27 cellular contexts compared by ENCODE assay signal in genomic region chr15:57668074-57668473, GRCh38. TPM values are rescaled to one million over a fixed set of nuclear protein-coding genes. Genes with fewer than 3 reads are reported as not detected.
A peak's percentile ranks its signal among the peaks of the same experiment; 100 is the strongest.
DNase-seq lines count a peak whose midpoint lies in the region; ATAC-seq and TF ChIP-seq lines count a peak whose summit lies in the region.
"Had no signal": no experiment of that assay in that cellular context is flagged by ENCODE, and none has a peak within 500 bp of the region (broad histone marks: within the 10 kb centered on the region; RNA-seq: fewer than 3 reads in every experiment).

No MANE protein-coding gene starts in this region.

- H3K4me1 ChIP-seq in Caco-2 (peaks cover 18% of the 10 kb centered on the region), RWPE2 (ENCODE audit: insufficient read depth, poor library complexity, severe bottlenecking) (peaks cover 22% of the 10 kb centered on the region), gastroesophageal sphincter (peaks cover 0 to 24% (median 6%) of the 10 kb centered on the region in 3 donors), smooth muscle cell (ENCODE audit: low read depth) (peaks cover 7% of the 10 kb centered on the region)
- H3K4me1 ChIP-seq: BLaER1 treated with 17β-estradiol and CSF1 and Interleukin-3, amounts not matched to agents 10 nM and 100 nM; neural progenitor cell; testis; uterus had no signal

- no peaks in the 10 kb centered on the region for H4K20me1 ChIP-seq in smooth muscle cell (ENCODE audit: low read depth)
- H4K20me1 ChIP-seq: BLaER1 treated with 17β-estradiol and CSF1 and Interleukin-3, amounts not matched to agents 10 nM and 100 nM had no signal

- no peak for TF ChIP-seq POLR2A in gastroesophageal sphincter (IDR thresholded peaks at IDR 0.05)

- no peaks in the 10 kb centered on the region for H3K9me3 Mint-ChIP-seq in Caco-2 (ENCODE audit: unreplicated experiment)
- no peaks in the 10 kb centered on the region for H3K9me3 Mint-ChIP-seq in stimulated activated memory B cell treated with anti-CD40 and anti-IgM and Interleukin-4, amounts not matched to agents 10 μg/mL and 1 μg/mL and 100 μg/mL, for 72 hours
- H3K9me3 Mint-ChIP-seq: activated T-cell treated with anti-CD3 and anti-CD28 coated beads, Interleukin-2, amount 50 U/mL, for 72 hours; neural progenitor cell; T-cell had no signal

- H3K9ac ChIP-seq in smooth muscle cell (ENCODE audit: low read depth): no peak overlapping the region
- H3K9ac ChIP-seq: BLaER1 treated with 17β-estradiol and CSF1 and Interleukin-3, amounts not matched to agents 10 nM and 100 nM; neural progenitor cell had no signal

- intact Hi-C loops in Caco-2 (cut with micrococcal nuclease; ENCODE audit: unreplicated experiment): loop anchor here (10.0 kb wide), 1 partner anchor 397 kb away; the partner anchor contains the start of gene ALDH1A2

- H3F3A ChIP-seq in smooth muscle cell (ENCODE audit: low read depth): no peaks in the 10 kb centered on the region

- no peaks in the 10 kb centered on the region for H3K27me3 Mint-ChIP-seq in Caco-2 (ENCODE audit: insufficient read depth, unreplicated experiment)
- H3K27me3 Mint-ChIP-seq in stimulated activated memory B cell treated with anti-CD40 and anti-IgM and Interleukin-4, amounts not matched to agents 10 μg/mL and 1 μg/mL and 100 μg/mL, for 72 hours: peaks cover 26% of the 10 kb centered on the region

- no peak for TF ChIP-seq EP300 in gastroesophageal sphincter (IDR thresholded peaks at IDR 0.05)

- peak overlapping the region; percentile 0 for H2AFZ ChIP-seq in smooth muscle cell (ENCODE audit: low read depth)

- peaks cover 7% of the 10 kb centered on the region for H3K4me1 Mint-ChIP-seq in Caco-2 (ENCODE audit: low read depth, unreplicated experiment)
- no peaks in the 10 kb centered on the region for H3K4me1 Mint-ChIP-seq in stimulated activated memory B cell treated with anti-CD40 and anti-IgM and Interleukin-4, amounts not matched to agents 10 μg/mL and 1 μg/mL and 100 μg/mL, for 72 hours
- H3K4me1 Mint-ChIP-seq: T-cell had no signal

- no TSS peak for BruUV-seq in Caco-2 (replicated peaks; lab: Mats Ljungman, UMichigan)

- TF ChIP-seq CTCF in Caco-2 (IDR thresholded peaks at IDR 0.05; ENCODE audit: insufficient read depth in 1 of 2, low read depth in 1 of 2, low read length in 1 of 2, severe bottlenecking in 1 of 2, unreplicated experiment in 1 of 2) (no peak), RWPE2 (IDR thresholded peaks at IDR 0.05; ENCODE audit: poor library complexity, severe bottlenecking) (no peak), gastroesophageal sphincter (IDR thresholded peaks at IDR 0.05) (no peak), smooth muscle cell (IDR thresholded peaks at IDR 0.05; ENCODE audit: borderline replicate concordance, insufficient read depth, poor library complexity, severe bottlenecking) (no peak)

- H3K4me3 Mint-ChIP-seq in Caco-2 (ENCODE audit: unreplicated experiment): peak overlapping the region; percentile 41
- H3K4me3 Mint-ChIP-seq in stimulated activated memory B cell treated with anti-CD40 and anti-IgM and Interleukin-4, amounts not matched to agents 10 μg/mL and 1 μg/mL and 100 μg/mL, for 72 hours: no peak overlapping the region
- H3K4me3 Mint-ChIP-seq: activated T-cell treated with anti-CD3 and anti-CD28 coated beads, Interleukin-2, amount 50 U/mL, for 72 hours; neural progenitor cell; T-cell had no signal

- ATAC-seq in RWPE2 (ENCODE audit: low read depth) (no peak), gastroesophageal sphincter (no peak)
- no peak for ATAC-seq in stimulated activated memory B cell treated with anti-CD40 and anti-IgM and Interleukin-4, amounts not matched to agents 10 μg/mL and 1 μg/mL and 100 μg/mL, for 72 hours
- ATAC-seq: activated T-cell treated with anti-CD3 and anti-CD28 coated beads, Interleukin-2, amount 50 U/mL, for 72 hours; stimulated activated naive CD8-positive, alpha-beta T cell treated with anti-CD3 and anti-CD28 coated beads, Interleukin-15, Interleukin-2, amounts not matched to agents 100 U/mL and 50 U/mL, for 24 hours; T-cell had no signal

- H3K36me3 ChIP-seq in Caco-2 (ENCODE audit: control insufficient read depth, insufficient read depth, low read length) (no peaks in the 10 kb centered on the region), RWPE2 (ENCODE audit: low read depth) (peaks cover 7% of the 10 kb centered on the region), gastroesophageal sphincter (peaks cover 0 to 4% of the 10 kb centered on the region in 2 donors), smooth muscle cell (ENCODE audit: low read depth) (no peaks in the 10 kb centered on the region)
- H3K36me3 ChIP-seq: BLaER1 treated with 17β-estradiol and CSF1 and Interleukin-3, amounts not matched to agents 10 nM and 100 nM; neural progenitor cell; SJSA1; uterus had no signal

- no peak for DNase-seq in Caco-2
- no peak for DNase-seq in RWPE2 (ENCODE audit: low spot score)
- DNase-seq in smooth muscle cell (lab: John Stamatoyannopoulos, UW; ENCODE audit: unreplicated experiment): no peak
- no peak for DNase-seq in cerebellum (ENCODE audit: low spot score)
- DNase-seq in Ammon's horn (ENCODE audit: low spot score): no peak
- DNase-seq: activated CD4-positive, alpha-beta T cell treated with anti-CD3 and anti-CD28 coated beads, Interleukin-2, amount 50 U/mL, for 4 hours; activated naive CD4-positive, alpha-beta T cell; activated T-cell treated with anti-CD3 and anti-CD28 coated beads, Interleukin-2, amount 50 U/mL, for 72 hours; central memory CD4-positive, alpha-beta T cell; COR-L47; NCI-H1048; NCI-H1694; NCI-H2171; NCI-H82; posterior cingulate gyrus; right cardiac atrium; stimulated activated CD4-positive, alpha-beta T cell treated with anti-CD3 and anti-CD28 coated beads, Interleukin-1b, Interleukin-23, amount 100 ng/mL, for 48 hours; stimulated activated naive CD8-positive, alpha-beta T cell treated with anti-CD3 and anti-CD28 coated beads, Interleukin-15, Interleukin-2, amounts not matched to agents 100 U/mL and 50 U/mL, for 24 hours; T-cell; testis; uterus had no signal

- CTCF ChIA-PET in Caco-2 (lab: Charles Lee): interaction anchor here (0.8 kb wide), 1 partner anchor 198 kb away, joined by 3 read pairs; no protein-coding TSS in a partner anchor

- H3K9me3 ChIP-seq in Caco-2 (no peaks in the 10 kb centered on the region), RWPE2 (ENCODE audit: severe bottlenecking) (peaks cover 4% of the 10 kb centered on the region), gastroesophageal sphincter (no peaks in the 10 kb centered on the region), smooth muscle cell (replicated peaks; ENCODE audit: low read depth) (no peaks in the 10 kb centered on the region)
- H3K9me3 ChIP-seq: BLaER1 treated with 17β-estradiol and CSF1 and Interleukin-3, amounts not matched to agents 10 nM and 100 nM; SJSA1; testis; uterus had no signal

- H3K4me3 ChIP-seq in Caco-2 (ENCODE audit: low read depth, low read length) (no peak overlapping the region), RWPE2 (ENCODE audit: severe bottlenecking) (no peak overlapping the region), gastroesophageal sphincter (no peak overlapping the region), smooth muscle cell (no peak overlapping the region)
- H3K4me3 ChIP-seq: BLaER1 treated with 17β-estradiol and CSF1 and Interleukin-3, amounts not matched to agents 10 nM and 100 nM; K562; neural progenitor cell; SJSA1; testis; uterus had no signal

- 77 to 79% methylated on average over 4 of the region's 4 CpGs for WGBS in gastroesophageal sphincter (ENCODE audit: low coverage in 1 of 2), 2 donors
- WGBS in smooth muscle cell (ENCODE audit: low lambda C conversion rate): 81% methylated on average over 4 of the region's 4 CpGs

- H3K27ac Mint-ChIP-seq in Caco-2 (ENCODE audit: unreplicated experiment): no peak overlapping the region
- H3K27ac Mint-ChIP-seq in stimulated activated memory B cell treated with anti-CD40 and anti-IgM and Interleukin-4, amounts not matched to agents 10 μg/mL and 1 μg/mL and 100 μg/mL, for 72 hours: no peak overlapping the region
- H3K27ac Mint-ChIP-seq: activated T-cell treated with anti-CD3 and anti-CD28 coated beads, Interleukin-2, amount 50 U/mL, for 72 hours; neural progenitor cell; T-cell had no signal

- POLR2A ChIA-PET in Caco-2 (lab: Charles Lee): interaction anchor here (1.0 kb wide), 1 partner anchor 38 kb away, joined by 5 read pairs; the partner anchor contains the start of gene POLR2M

- H3K36me3 Mint-ChIP-seq in Caco-2 (ENCODE audit: insufficient read depth, unreplicated experiment): no peaks in the 10 kb centered on the region
- peaks cover 6% of the 10 kb centered on the region for H3K36me3 Mint-ChIP-seq in stimulated activated memory B cell treated with anti-CD40 and anti-IgM and Interleukin-4, amounts not matched to agents 10 μg/mL and 1 μg/mL and 100 μg/mL, for 72 hours
- H3K36me3 Mint-ChIP-seq: neural progenitor cell had no signal

- H3K79me2 ChIP-seq in smooth muscle cell (ENCODE audit: low read depth): no peaks in the 10 kb centered on the region

- H3K27me3 ChIP-seq in Caco-2 (replicated peaks; ENCODE audit: control insufficient read depth, insufficient read depth, low read length) (no peaks in the 10 kb centered on the region), RWPE2 (ENCODE audit: insufficient read depth, poor library complexity, severe bottlenecking) (no peaks in the 10 kb centered on the region), gastroesophageal sphincter (no peaks in the 10 kb centered on the region), smooth muscle cell (ENCODE audit: low read depth) (no peaks in the 10 kb centered on the region)
- H3K27me3 ChIP-seq: BLaER1 treated with 17β-estradiol and CSF1 and Interleukin-3, amounts not matched to agents 10 nM and 100 nM; neural progenitor cell; testis; uterus had no signal

- peak overlapping the region; percentile 5 for H3K27ac ChIP-seq in RWPE2 (ENCODE audit: poor library complexity, severe bottlenecking)
- H3K27ac ChIP-seq in gastroesophageal sphincter: peak overlapping the region in 3 of 4 donors; percentile 70 to 73 (median 71)
- H3K27ac ChIP-seq in smooth muscle cell (ENCODE audit: low read depth): no peak overlapping the region
- H3K27ac ChIP-seq: BLaER1 treated with 17β-estradiol and CSF1 and Interleukin-3, amounts not matched to agents 10 nM and 100 nM; neural progenitor cell; SJSA1; testis had no signal

- H3K4me2 ChIP-seq in smooth muscle cell: peak overlapping the region; percentile 73
- H3K4me2 ChIP-seq: BLaER1 treated with 17β-estradiol and CSF1 and Interleukin-3, amounts not matched to agents 10 nM and 100 nM; neural progenitor cell had no signal

RNA-seq across cellular contexts. Expression of gene POLR2M, which starts 38.4 kb away (rescaled TPM):
- 74.7 and 81.6 TPM in 2 replicates for total RNA-seq in Caco-2 (2022)
- total RNA-seq in gastroesophageal sphincter: 10 to 100 TPM; 47.3 to 80.5 (median 59.0) TPM
- 49.8 and 387 TPM in 2 replicates for total RNA-seq in smooth muscle cell
- 19.8 and 23.9 TPM in 2 replicates for polyA plus RNA-seq in smooth muscle cell
- 193 TPM for total RNA-seq in cerebellum
